ENCODE assay signal across 8 cellular contexts in genomic region chr3:129316121-129317013, GRCh38. TPM values are rescaled to one million over a fixed set of nuclear protein-coding genes. Genes with fewer than 3 reads are reported as not detected.
DNase-seq lines count a peak whose midpoint lies in the region; ATAC-seq, FAIRE-seq and TF ChIP-seq lines count a peak whose summit lies in the region.

No MANE protein-coding gene starts in this region.

- intact Hi-C loops in HepG2 (cut with micrococcal nuclease; ENCODE audit: unreplicated experiment): loop anchor here (2.0 kb wide), 1 partner anchor 38 kb away; the partner anchor contains the start of gene HMCES

- no peaks in the 10 kb centered on the region for H3K27me3 Mint-ChIP-seq in activated CD4-positive, alpha-beta T cell treated with anti-CD3 and anti-CD28 coated beads, Interleukin-2, amount 10 ng/mL, durations not matched to agents 7 days and 5 days

- ATAC-seq in HG02938 (IDR thresholded peaks at IDR 0.05; ENCODE audit: unreplicated experiment) (peak; percentile 37), HepG2 (peak; percentile 24), HG02840 (IDR thresholded peaks at IDR 0.05; ENCODE audit: low FRiP score, unreplicated experiment) (no peak)

- no peak overlapping the region for H2AFZ ChIP-seq in HepG2 (ENCODE audit: low read length)

- peak overlapping the region; percentile 88 for H3K9ac ChIP-seq in HepG2 (ENCODE audit: insufficient read depth, low read depth, low read length)

- TF ChIP-seq CTCF in GM12864 (IDR thresholded peaks at IDR 0.05; ENCODE audit: low read depth, low read length, missing control alignments) (peak; percentile 59), coronary artery (IDR thresholded peaks at IDR 0.05) (no peak), HepG2 (CRISPR knock-in tag; IDR thresholded peaks at IDR 0.05) (peak; percentile 78)

- no peaks in the 10 kb centered on the region; a peak in 1 of 5 replicates for H3K27me3 ChIP-seq in HepG2 (ENCODE audit: control insufficient read depth in 1 of 2, insufficient read depth in 2 of 2, low read length in 2 of 2)

- peak overlapping the region; percentile 89 for H3K27ac Mint-ChIP-seq in activated CD4-positive, alpha-beta T cell treated with anti-CD3 and anti-CD28 coated beads, Interleukin-2, amount 10 ng/mL, durations not matched to agents 7 days and 5 days

- in situ Hi-C loops in HepG2 (cut with HindIII; ENCODE audit: extremely low pct_ligation_motif_present, low pct_unique_long_range_greater_than_20kb): no loop called here

- 1% methylated on average over 28 of the region's 81 CpGs for WGBS in HepG2 (ENCODE audit: low lambda C conversion rate)

- H3K27ac ChIP-seq in coronary artery: peak overlapping the region; percentile 92 to 98
- peak overlapping the region; percentile 85 for H3K27ac ChIP-seq in HepG2 (ENCODE audit: extremely low read length, insufficient read depth, low read length)

- H3K4me1 Mint-ChIP-seq in activated CD4-positive, alpha-beta T cell treated with anti-CD3 and anti-CD28 coated beads, Interleukin-2, amount 10 ng/mL, durations not matched to agents 7 days and 5 days: peaks cover 38% of the 10 kb centered on the region

- H3K79me2 ChIP-seq in HepG2 (ENCODE audit: insufficient read depth, low read length): peaks cover 5% of the 10 kb centered on the region

- no peaks in the 10 kb centered on the region for H3K36me3 ChIP-seq in HepG2 (replicated peaks in 1 of 2; ENCODE audit: control insufficient read depth in 1 of 2, insufficient read depth in 2 of 2, low read length in 2 of 2)

- TF ChIP-seq EP300 in HepG2 (IDR thresholded peaks at IDR 0.05; ENCODE audit: low read depth in 2 of 2, low read length in 2 of 2): no peak
- TF ChIP-seq EP300 in HepG2 (CRISPR knock-in tag; IDR thresholded peaks at IDR 0.05; ENCODE audit: borderline replicate concordance): no peak; the same call in 1 of the 2 replicates

- peaks cover 23% of the 10 kb centered on the region for H3K4me1 ChIP-seq in HepG2 (ENCODE audit: insufficient read depth, low read length)

- 0 out of 2 replicates have a peak, but pooled peaks have one; percentile 13 for TF ChIP-seq RAD21 in HepG2 (CRISPR knock-in tag; IDR thresholded peaks at IDR 0.05)

- TF ChIP-seq POLR2A in HepG2 (IDR thresholded peaks at IDR 0.05; ENCODE audit: insufficient read depth in 1 of 2, low read depth in 2 of 2, low read length in 2 of 2): peak; percentile 99 to 100

- H3K9me3 ChIP-seq in HepG2 (ENCODE audit: low read length): no peaks in the 10 kb centered on the region

- peak overlapping the region; percentile 83 for H3K4me3 Mint-ChIP-seq in activated CD4-positive, alpha-beta T cell treated with anti-CD3 and anti-CD28 coated beads, Interleukin-2, amount 10 ng/mL, durations not matched to agents 7 days and 5 days

- FAIRE-seq in HepG2 (lab: Jason Lieb, UNC): no peak

- H3K9me3 Mint-ChIP-seq in activated CD4-positive, alpha-beta T cell treated with anti-CD3 and anti-CD28 coated beads, Interleukin-2, amount 10 ng/mL, durations not matched to agents 7 days and 5 days: no peaks in the 10 kb centered on the region

- BruUV-seq in HepG2 (replicated peaks; lab: Mats Ljungman, UMichigan): no TSS peak

- POLR2A ChIA-PET in activated CD4-positive, alpha-beta T cell treated with anti-CD3 and anti-CD28 coated beads, Interleukin-2, amount 10 ng/mL, durations not matched to agents 7 days and 5 days (lab: Charles Lee): interaction anchor here (0.6 to 1.2 kb wide), 6 partner anchors 38 to 200 kb away, joined by 3 to 4 read pairs (median 4); partner anchors contain the start of genes COPG1, HMCES and IFT122
- POLR2A ChIA-PET in HepG2 (lab: Yijun Ruan, JAX): interaction anchor here (0.5 to 3.5 kb wide), 26 partner anchors 11 to 317 kb away, joined by 3 to 33 read pairs (median 4); partner anchors contain the start of genes CNBP, COPG1, HMCES and IFT122

- peaks cover 8% of the 10 kb centered on the region; the same call in 1 of the 2 replicates for H4K20me1 ChIP-seq in HepG2 (ENCODE audit: insufficient read depth, low read length)

- CTCF ChIA-PET in activated CD4-positive, alpha-beta T cell treated with anti-CD3 and anti-CD28 coated beads, Interleukin-2, amount 10 ng/mL, durations not matched to agents 7 days and 5 days (lab: Charles Lee): interaction anchor here (0.5 to 2.1 kb wide), 26 partner anchors 9 to 346 kb away, joined by 3 to 9 read pairs (median 3); partner anchors contain the start of genes IFT122, ISY1 and MBD4
- CTCF ChIA-PET in HepG2 (lab: Yijun Ruan, JAX; ENCODE audit: low intra/inter-chr PET ratio, low total read pairs): no interaction called here

- H3K4me3 ChIP-seq in GM12864 (ENCODE audit: low read depth, low read length): peak overlapping the region; percentile 75
- H3K4me3 ChIP-seq in coronary artery: peak overlapping the region; percentile 78
- peak overlapping the region; percentile 92 to 98 (median 95) for H3K4me3 ChIP-seq in HepG2 (replicated peaks in 1 of 3; ENCODE audit: insufficient read depth in 1 of 3, low read depth in 2 of 3, low read length in 3 of 3)

- DNase-seq in GM12864 (ENCODE audit: low read depth): no peak
- peak; percentile 59 for DNase-seq in NCI-H446 treated with DMSO at 0.1 percent for 48 hours (lab: John Stamatoyannopoulos, UW)
- DNase-seq in activated CD4-positive, alpha-beta T cell treated with anti-CD3 and anti-CD28 coated beads, Interleukin-2, amount 10 ng/mL, durations not matched to agents 7 days and 5 days: peak; percentile 91
- peak; percentile 91 for DNase-seq in coronary artery (ENCODE audit: low spot score)
- peak; percentile 68 for DNase-seq in HepG2 (ENCODE audit: low spot score)
- DNase-seq in stimulated activated CD4-positive, alpha-beta T cell treated with anti-CD3 and anti-CD28 coated beads, Interleukin-4, amount 100 ng/mL, for 1 hour: peak; percentile 90

- peaks cover 7% of the 10 kb centered on the region for H3K36me3 Mint-ChIP-seq in activated CD4-positive, alpha-beta T cell treated with anti-CD3 and anti-CD28 coated beads, Interleukin-2, amount 10 ng/mL, durations not matched to agents 7 days and 5 days (ENCODE audit: low read depth)

- peak overlapping the region; percentile 83 for H3K4me2 ChIP-seq in HepG2 (ENCODE audit: low read depth, low read length)

TF ChIP-seq in HepG2, 621 proteins besides CTCF, POLR2A, EP300 and RAD21 (continues in another document):
- TF ChIP-seq IKZF5 (CRISPR knock-in tag; IDR thresholded peaks at IDR 0.05): peak; percentile 67; the same call in 1 of the 2 replicates
- no peak for TF ChIP-seq ZNF468 (CRISPR knock-in tag; IDR thresholded peaks at IDR 0.05)
- peak; percentile 40; the same call in 1 of the 2 replicates for TF ChIP-seq NKX3-1 (CRISPR knock-in tag; IDR thresholded peaks at IDR 0.05)
- 0 out of 2 replicates have a peak, but pooled peaks have one; percentile 55 for TF ChIP-seq ZNF770 (CRISPR knock-in tag; IDR thresholded peaks at IDR 0.05)
- TF ChIP-seq HCFC1 (IDR thresholded peaks at IDR 0.05; ENCODE audit: low read depth, low read length): peak; percentile 30; the same call in 1 of the 2 replicates

RNA-seq across cellular contexts. Expression of gene HMCES, which starts 37.7 kb away (rescaled TPM):
- 10 to 100 TPM; 45.5 to 51.2 TPM for total RNA-seq in activated CD4-positive, alpha-beta T cell treated with anti-CD3 and anti-CD28 coated beads, Interleukin-2, amount 10 ng/mL, durations not matched to agents 7 days and 5 days
- total RNA-seq in HepG2 (2016; rRNA removed; fragmentation: Illumina TruSeq; extraction: Trizol): 37.5 and 52.4 TPM in 2 replicates
- 5.9 and 6.0 TPM in 2 replicates for total RNA-seq in HepG2 (2016; cell fraction: cytosol; rRNA removed; fragmentation: Illumina TruSeq; extraction: Trizol; ENCODE audit: low read depth)
- 39.9 and 50.0 TPM in 2 replicates for total RNA-seq in HepG2 (2016; cell fraction: insoluble cytoplasmic fraction; rRNA removed; fragmentation: Illumina TruSeq; extraction: Trizol)
- total RNA-seq in HepG2 (2016; cell fraction: membrane; rRNA removed; fragmentation: Illumina TruSeq; extraction: Trizol): 15.6 and 17.9 TPM in 2 replicates
- total RNA-seq in HepG2 (2016; cell fraction: nucleus; rRNA removed; fragmentation: Illumina TruSeq; extraction: Trizol): 19.5 and 22.8 TPM in 2 replicates
- polyA plus RNA-seq in HepG2 (2011; rRNA removed): 16.1 and 20.1 TPM in 2 replicates
- 12.5 and 16.0 TPM in 2 replicates for polyA plus RNA-seq in HepG2 (2011; cell fraction: cytosol; rRNA removed)
- polyA plus RNA-seq in HepG2 (2011; cell fraction: nucleus; rRNA removed): 7.8 and 11.5 TPM in 2 replicates
- 23.1 and 26.3 TPM in 2 replicates for polyA plus RNA-seq in HepG2 (2012)
- polyA plus RNA-seq in HepG2 (2016; cell fraction: cytosol; fragmentation: Illumina TruSeq; extraction: Trizol; ENCODE audit: low read depth): 10.2 and 11.1 TPM in 2 replicates
- polyA plus RNA-seq in HepG2 (2016; cell fraction: insoluble cytoplasmic fraction; fragmentation: Illumina TruSeq; extraction: Trizol; ENCODE audit: low read depth): 61.1 and 65.6 TPM in 2 replicates
- 16.9 and 18.1 TPM in 2 replicates for polyA plus RNA-seq in HepG2 (2016; cell fraction: membrane; fragmentation: Illumina TruSeq; extraction: Trizol; ENCODE audit: low read depth)
- polyA plus RNA-seq in HepG2 (2016; cell fraction: nucleus; fragmentation: Illumina TruSeq; extraction: Trizol; ENCODE audit: insufficient read depth, low read depth): 34.4 and 36.9 TPM in 2 replicates
- polyA minus RNA-seq in HepG2 (2011; rRNA and poly(A)+ RNA removed; ENCODE audit: low replicate concordance): 9.7 and 17.6 TPM in 2 replicates
- polyA minus RNA-seq in HepG2 (2011; cell fraction: cytosol; rRNA and poly(A)+ RNA removed): 12.7 and 20.2 TPM in 2 replicates
- polyA minus RNA-seq in HepG2 (2011; cell fraction: nucleus; rRNA and poly(A)+ RNA removed): 7.2 and 8.7 TPM in 2 replicates
